ENCODE assay signal across 1 cellular context in genomic region chrX:101260435-101260834, GRCh38.
TF ChIP-seq lines count a peak whose summit lies in the region.

No MANE protein-coding gene starts in this region.

TF ChIP-seq in GM12878, 131 proteins besides CTCF, POLR2A, EP300 and RAD21:
- no peak for TF ChIP-seq E2F4 (IDR thresholded peaks at IDR 0.05; ENCODE audit: low read depth, low read length)
